Comparison of ENCODE assay signal across 24 cellular contexts in the genomic region with DNA sequence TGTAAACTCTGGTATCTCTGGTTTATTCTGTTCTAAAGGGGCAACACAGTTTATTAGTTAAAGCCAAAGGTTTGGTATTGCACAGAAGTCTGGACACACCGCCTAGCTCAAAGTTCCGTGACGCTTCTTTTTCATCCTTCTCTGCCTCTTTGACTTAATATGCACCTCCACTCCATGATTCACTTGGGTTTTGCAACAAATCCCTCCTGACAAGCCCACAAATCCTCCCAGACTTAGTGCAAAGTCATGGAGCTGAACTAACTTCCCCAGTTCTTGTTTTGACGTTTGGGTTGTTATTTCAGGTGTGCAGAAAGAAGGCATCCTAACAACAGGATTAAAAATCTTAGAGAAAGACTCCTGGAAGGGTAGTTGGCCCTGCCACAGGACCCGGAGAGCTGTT.
DNase-seq lines count a peak whose midpoint lies in the region; ATAC-seq and TF ChIP-seq lines count a peak whose summit lies in the region.
"Had no signal": no experiment of that assay in that cellular context is flagged by ENCODE, and none has a peak within 500 bp of the region (broad histone marks: within the 10 kb centered on the region; RNA-seq: fewer than 3 reads in every experiment).

No MANE protein-coding gene starts in this region.

- DNase-seq in GM23338 (ENCODE audit: low spot score) (no peak), SJCRH30 (peak; percentile 2 to 28), kidney epithelial cell (ENCODE audit: low read depth) (peak; percentile 19), renal cortical epithelial cell (ENCODE audit: low read depth) (peak; percentile 72), middle frontal gyrus (ENCODE audit: extremely low spot score, low spot score) (no peak), amniotic stem cell (lab: John Stamatoyannopoulos, UW) (no peak), endothelial cell (ENCODE audit: low spot score) (no peak)
- DNase-seq: AML-193; CD4-positive, alpha-beta T cell; GOT3; HFFc6; NCI-H1105; NCI-H1436 treated with DMSO at 0.1 percent for 48 hours; NCI-H2171 treated with DMSO at 0.1 percent for 48 hours; NCI-H524 treated with DMSO at 0.1 percent for 48 hours; NCI-H774; SHP77 had no signal

- H3K27me3 Mint-ChIP-seq in GM23338 (ENCODE audit: insufficient read depth, low read depth, poor library complexity): peaks cover 2% of the 10 kb centered on the region
- H3K27me3 Mint-ChIP-seq in endothelial cell (ENCODE audit: unreplicated experiment): peaks cover 1% of the 10 kb centered on the region
- H3K27me3 Mint-ChIP-seq: CD4-positive, alpha-beta T cell had no signal

- no peaks in the 10 kb centered on the region for H3K36me3 ChIP-seq in GM23338 (ENCODE audit: insufficient read depth)
- no peaks in the 10 kb centered on the region for H3K36me3 ChIP-seq in SJCRH30
- H3K36me3 ChIP-seq in kidney epithelial cell (ENCODE audit: control insufficient read depth, insufficient read depth, low read length): no peaks in the 10 kb centered on the region
- H3K36me3 ChIP-seq: BLaER1 treated with 17β-estradiol and CSF1 and Interleukin-3, amounts not matched to agents 10 nM and 100 nM; HAP-1 had no signal

- H3K27ac ChIP-seq in GM23338 (ENCODE audit: low read depth) (no peak overlapping the region), SJCRH30 (no peak overlapping the region)
- H3K27ac ChIP-seq: A549; BLaER1 treated with 17β-estradiol and CSF1 and Interleukin-3, amounts not matched to agents 10 nM and 100 nM; KMS-11; RWPE1 had no signal

- no peaks in the 10 kb centered on the region for H4K20me1 ChIP-seq in GM23338 (replicated peaks; ENCODE audit: insufficient read depth)
- H4K20me1 ChIP-seq: BLaER1 treated with 17β-estradiol and CSF1 and Interleukin-3, amounts not matched to agents 10 nM and 100 nM had no signal

- no peak for TF ChIP-seq CTCF in GM23338 (conservative IDR thresholded peaks at IDR 0.05; ENCODE audit: low read depth in 2 of 2)
- no peak for TF ChIP-seq CTCF in kidney epithelial cell (IDR thresholded peaks at IDR 0.05; ENCODE audit: insufficient read depth, low read length, poor library complexity, severe bottlenecking)
- TF ChIP-seq CTCF in endothelial cell (IDR thresholded peaks at IDR 0.05; ENCODE audit: unreplicated experiment): no peak

- H3K9me3 Mint-ChIP-seq in GM23338 (no peaks in the 10 kb centered on the region), endothelial cell (ENCODE audit: unreplicated experiment) (no peaks in the 10 kb centered on the region)
- H3K9me3 Mint-ChIP-seq: CD4-positive, alpha-beta T cell; IgD-negative memory B cell had no signal

- H3K9me3 ChIP-seq in SJCRH30 (replicated peaks): no peaks in the 10 kb centered on the region
- H3K9me3 ChIP-seq: A549; BLaER1 treated with 17β-estradiol and CSF1 and Interleukin-3, amounts not matched to agents 10 nM and 100 nM; HAP-1 had no signal

- no peaks in the 10 kb centered on the region for H3K27me3 ChIP-seq in GM23338 (ENCODE audit: insufficient read depth)
- H3K27me3 ChIP-seq in SJCRH30: no peaks in the 10 kb centered on the region
- no peaks in the 10 kb centered on the region for H3K27me3 ChIP-seq in kidney epithelial cell (ENCODE audit: control insufficient read depth, insufficient read depth, low read length)
- H3K27me3 ChIP-seq: BLaER1 treated with 17β-estradiol and CSF1 and Interleukin-3, amounts not matched to agents 10 nM and 100 nM had no signal

- no peaks in the 10 kb centered on the region for H3K79me2 ChIP-seq in GM23338 (replicated peaks; ENCODE audit: insufficient read depth)

- ATAC-seq in GM23338: no peak
- ATAC-seq: A549, Panc1 had no signal

- H3K4me3 ChIP-seq in GM23338: no peak overlapping the region
- H3K4me3 ChIP-seq in SJCRH30: no peak overlapping the region
- H3K4me3 ChIP-seq in kidney epithelial cell (ENCODE audit: low read depth, low read length): no peak overlapping the region
- H3K4me3 ChIP-seq: A549; BLaER1 treated with 17β-estradiol and CSF1 and Interleukin-3, amounts not matched to agents 10 nM and 100 nM; HAP-1 had no signal

- H3K4me1 ChIP-seq in GM23338 (ENCODE audit: insufficient read depth): no peaks in the 10 kb centered on the region
- H3K4me1 ChIP-seq in SJCRH30: no peaks in the 10 kb centered on the region
- H3K4me1 ChIP-seq: A549; BLaER1 treated with 17β-estradiol and CSF1 and Interleukin-3, amounts not matched to agents 10 nM and 100 nM had no signal

- H3F3A ChIP-seq in GM23338 (replicated peaks; ENCODE audit: low read depth): no peaks in the 10 kb centered on the region

- no peak overlapping the region; the same call in 1 of the 2 replicates for H2AFZ ChIP-seq in GM23338

- 0 out of 2 replicates have a peak, but pooled peaks cover 2% of the 10 kb centered on the region for H3K9me2 ChIP-seq in GM23338 (ENCODE audit: insufficient read depth)

- H3K4me1 Mint-ChIP-seq in GM23338 (no peaks in the 10 kb centered on the region; the same call in 2 of the 3 replicates), endothelial cell (ENCODE audit: unreplicated experiment) (no peaks in the 10 kb centered on the region)
- H3K4me1 Mint-ChIP-seq: IgD-negative memory B cell had no signal

- H3K4me3 Mint-ChIP-seq in GM23338 (no peak overlapping the region), endothelial cell (ENCODE audit: unreplicated experiment) (no peak overlapping the region)
- H3K4me3 Mint-ChIP-seq: CD4-positive, alpha-beta T cell; HFFc6; IgD-negative memory B cell had no signal

- H3K27ac Mint-ChIP-seq in GM23338: peak overlapping the region; percentile 42; the same call in 1 of the 2 replicates
- no peak overlapping the region for H3K27ac Mint-ChIP-seq in endothelial cell (ENCODE audit: unreplicated experiment)
- H3K27ac Mint-ChIP-seq: CD4-positive, alpha-beta T cell; HFFc6; IgD-negative memory B cell had no signal

- H3K36me3 Mint-ChIP-seq in GM23338 (ENCODE audit: low read depth) (no peaks in the 10 kb centered on the region), endothelial cell (ENCODE audit: low read depth, unreplicated experiment) (no peaks in the 10 kb centered on the region)

- H3K4me2 ChIP-seq in GM23338: no peak overlapping the region
- H3K4me2 ChIP-seq: A549; BLaER1 treated with 17β-estradiol and CSF1 and Interleukin-3, amounts not matched to agents 10 nM and 100 nM; KMS-11 had no signal

TF ChIP-seq in GM23338, 12 proteins besides CTCF, POLR2A, EP300 and RAD21 (continues in another document):
- TF ChIP-seq STAT1 (IDR thresholded peaks at IDR 0.05; ENCODE audit: unreplicated experiment) (no peak), ZNF114 (CRISPR knock-in tag; IDR thresholded peaks at IDR 0.05) (no peak), NANOG (IDR thresholded peaks at IDR 0.05; ENCODE audit: borderline replicate concordance) (no peak)
- TF ChIP-seq, protein P1, sequence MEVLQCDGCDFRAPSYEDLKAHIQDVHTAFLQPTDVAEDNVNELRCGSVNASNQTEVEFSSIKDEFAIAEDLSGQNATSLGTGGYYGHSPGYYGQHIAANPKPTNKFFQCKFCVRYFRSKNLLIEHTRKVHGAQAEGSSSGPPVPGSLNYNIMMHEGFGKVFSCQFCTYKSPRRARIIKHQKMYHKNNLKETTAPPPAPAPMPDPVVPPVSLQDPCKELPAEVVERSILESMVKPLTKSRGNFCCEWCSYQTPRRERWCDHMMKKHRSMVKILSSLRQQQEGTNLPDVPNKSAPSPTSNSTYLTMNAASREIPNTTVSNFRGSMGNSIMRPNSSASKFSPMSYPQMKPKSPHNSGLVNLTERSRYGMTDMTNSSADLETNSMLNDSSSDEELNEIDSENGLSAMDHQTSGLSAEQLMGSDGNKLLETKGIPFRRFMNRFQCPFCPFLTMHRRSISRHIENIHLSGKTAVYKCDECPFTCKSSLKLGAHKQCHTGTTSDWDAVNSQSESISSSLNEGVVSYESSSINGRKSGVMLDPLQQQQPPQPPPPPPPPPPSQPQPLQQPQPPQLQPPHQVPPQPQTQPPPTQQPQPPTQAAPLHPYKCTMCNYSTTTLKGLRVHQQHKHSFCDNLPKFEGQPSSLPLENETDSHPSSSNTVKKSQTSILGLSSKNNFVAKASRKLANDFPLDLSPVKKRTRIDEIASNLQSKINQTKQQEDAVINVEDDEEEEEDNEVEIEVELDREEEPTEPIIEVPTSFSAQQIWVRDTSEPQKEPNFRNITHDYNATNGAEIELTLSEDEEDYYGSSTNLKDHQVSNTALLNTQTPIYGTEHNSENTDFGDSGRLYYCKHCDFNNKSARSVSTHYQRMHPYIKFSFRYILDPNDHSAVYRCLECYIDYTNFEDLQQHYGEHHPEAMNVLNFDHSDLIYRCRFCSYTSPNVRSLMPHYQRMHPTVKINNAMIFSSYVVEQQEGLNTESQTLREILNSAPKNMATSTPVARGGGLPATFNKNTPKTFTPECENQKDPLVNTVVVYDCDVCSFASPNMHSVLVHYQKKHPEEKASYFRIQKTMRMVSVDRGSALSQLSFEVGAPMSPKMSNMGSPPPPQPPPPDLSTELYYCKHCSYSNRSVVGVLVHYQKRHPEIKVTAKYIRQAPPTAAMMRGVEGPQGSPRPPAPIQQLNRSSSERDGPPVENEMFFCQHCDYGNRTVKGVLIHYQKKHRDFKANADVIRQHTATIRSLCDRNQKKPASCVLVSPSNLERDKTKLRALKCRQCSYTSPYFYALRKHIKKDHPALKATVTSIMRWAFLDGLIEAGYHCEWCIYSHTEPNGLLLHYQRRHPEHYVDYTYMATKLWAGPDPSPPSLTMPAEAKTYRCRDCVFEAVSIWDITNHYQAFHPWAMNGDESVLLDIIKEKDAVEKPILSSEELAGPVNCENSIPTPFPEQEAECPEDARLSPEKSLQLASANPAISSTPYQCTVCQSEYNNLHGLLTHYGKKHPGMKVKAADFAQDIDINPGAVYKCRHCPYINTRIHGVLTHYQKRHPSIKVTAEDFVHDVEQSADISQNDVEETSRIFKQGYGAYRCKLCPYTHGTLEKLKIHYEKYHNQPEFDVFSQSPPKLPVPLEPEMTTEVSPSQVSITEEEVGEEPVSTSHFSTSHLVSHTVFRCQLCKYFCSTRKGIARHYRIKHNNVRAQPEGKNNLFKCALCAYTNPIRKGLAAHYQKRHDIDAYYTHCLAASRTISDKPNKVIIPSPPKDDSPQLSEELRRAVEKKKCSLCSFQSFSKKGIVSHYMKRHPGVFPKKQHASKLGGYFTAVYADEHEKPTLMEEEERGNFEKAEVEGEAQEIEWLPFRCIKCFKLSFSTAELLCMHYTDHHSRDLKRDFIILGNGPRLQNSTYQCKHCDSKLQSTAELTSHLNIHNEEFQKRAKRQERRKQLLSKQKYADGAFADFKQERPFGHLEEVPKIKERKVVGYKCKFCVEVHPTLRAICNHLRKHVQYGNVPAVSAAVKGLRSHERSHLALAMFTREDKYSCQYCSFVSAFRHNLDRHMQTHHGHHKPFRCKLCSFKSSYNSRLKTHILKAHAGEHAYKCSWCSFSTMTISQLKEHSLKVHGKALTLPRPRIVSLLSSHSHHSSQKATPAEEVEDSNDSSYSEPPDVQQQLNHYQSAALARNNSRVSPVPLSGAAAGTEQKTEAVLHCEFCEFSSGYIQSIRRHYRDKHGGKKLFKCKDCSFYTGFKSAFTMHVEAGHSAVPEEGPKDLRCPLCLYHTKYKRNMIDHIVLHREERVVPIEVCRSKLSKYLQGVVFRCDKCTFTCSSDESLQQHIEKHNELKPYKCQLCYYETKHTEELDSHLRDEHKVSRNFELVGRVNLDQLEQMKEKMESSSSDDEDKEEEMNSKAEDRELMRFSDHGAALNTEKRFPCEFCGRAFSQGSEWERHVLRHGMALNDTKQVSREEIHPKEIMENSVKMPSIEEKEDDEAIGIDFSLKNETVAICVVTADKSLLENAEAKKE (CRISPR knock-in tag; IDR thresholded peaks at IDR 0.05): no peak

Comparison
In these comparisons a context has a peak if more than half of its experiments do, and no peak if none do; other contexts are left out.
1. DNase-seq: peak in SJCRH30 (2 of 2), kidney epithelial cell (single experiment) and renal cortical epithelial cell (single experiment); none in GM23338 (single experiment), middle frontal gyrus (single experiment), amniotic stem cell (single experiment) and endothelial cell (single experiment).